In genomic region chr19:18135712-18136584, GRCh38 we compare ENCODE assay signal across 1 cellular context.
TF ChIP-seq lines count a peak whose summit lies in the region.

No MANE protein-coding gene starts in this region.

TF ChIP-seq in HepG2, 621 proteins besides CTCF, POLR2A, EP300 and RAD21 (continued from another document and continues in another):
- peak; percentile 45; the same call in 1 of the 2 replicates for TF ChIP-seq ZNF629 (CRISPR knock-in tag; conservative IDR thresholded peaks at IDR 0.05)
- TF ChIP-seq ZNF337 (CRISPR knock-in tag; IDR thresholded peaks at IDR 0.05; ENCODE audit: borderline replicate concordance, low read depth): peak; percentile 93; the same call in 1 of the 2 replicates
- TF ChIP-seq KLF15 (CRISPR knock-in tag; IDR thresholded peaks at IDR 0.05; ENCODE audit: borderline replicate concordance): no peak
- no peak for TF ChIP-seq SALL2 (CRISPR knock-in tag; IDR thresholded peaks at IDR 0.05)
- TF ChIP-seq ZNF550 (CRISPR knock-in tag; IDR thresholded peaks at IDR 0.05; ENCODE audit: borderline replicate concordance): no peak
- peak; percentile 53; the same call in 1 of the 2 replicates for TF ChIP-seq REPIN1 (CRISPR knock-in tag; IDR thresholded peaks at IDR 0.05; ENCODE audit: borderline replicate concordance, low read depth)
- TF ChIP-seq MED13 (CRISPR knock-in tag; IDR thresholded peaks at IDR 0.05): peak; percentile 65; the same call in 1 of the 2 replicates
- peak; percentile 69 for TF ChIP-seq ZNF317 (CRISPR knock-in tag; IDR thresholded peaks at IDR 0.05)
- peak; percentile 69; the same call in 1 of the 2 replicates for TF ChIP-seq SRY (CRISPR knock-in tag; IDR thresholded peaks at IDR 0.05)
- no peak for TF ChIP-seq NR3C1 (CRISPR knock-in tag; IDR thresholded peaks at IDR 0.05)
- no peak for TF ChIP-seq ZUFSP (CRISPR knock-in tag; IDR thresholded peaks at IDR 0.05; ENCODE audit: borderline replicate concordance)
- 0 out of 2 replicates have a peak, but pooled peaks have one; percentile 43 for TF ChIP-seq TP53 (CRISPR knock-in tag; conservative IDR thresholded peaks at IDR 0.05)
- TF ChIP-seq NR2F1 (CRISPR knock-in tag; IDR thresholded peaks at IDR 0.05): no peak
- peak; percentile 46; the same call in 1 of the 2 replicates for TF ChIP-seq ZFP91 (CRISPR knock-in tag; IDR thresholded peaks at IDR 0.05; ENCODE audit: borderline replicate concordance)
- 0 out of 2 replicates have a peak, but pooled peaks have one; percentile 29 for TF ChIP-seq ZSCAN9 (CRISPR knock-in tag; IDR thresholded peaks at IDR 0.05; ENCODE audit: borderline replicate concordance)
- TF ChIP-seq ATF1 (CRISPR knock-in tag; IDR thresholded peaks at IDR 0.05): no peak
- TF ChIP-seq BRD4 (CRISPR knock-in tag; IDR thresholded peaks at IDR 0.05): 0 out of 2 replicates have a peak, but pooled peaks have one; percentile 66
- no peak for TF ChIP-seq CBX2 (IDR thresholded peaks at IDR 0.05; ENCODE audit: low read depth, low read length)
- TF ChIP-seq CBX2 (CRISPR knock-in tag; IDR thresholded peaks at IDR 0.05; ENCODE audit: low read depth): no peak
- TF ChIP-seq ZNF713 (CRISPR knock-in tag; IDR thresholded peaks at IDR 0.05): no peak
- TF ChIP-seq ATF5 (CRISPR knock-in tag; IDR thresholded peaks at IDR 0.05; ENCODE audit: low read depth): no peak
- no peak for TF ChIP-seq HMGXB3 (CRISPR knock-in tag; IDR thresholded peaks at IDR 0.05; ENCODE audit: borderline replicate concordance)
- no peak for TF ChIP-seq NBN (conservative IDR thresholded peaks at IDR 0.05)
- peak; percentile 82 for TF ChIP-seq ZGPAT (CRISPR knock-in tag; IDR thresholded peaks at IDR 0.05)
- TF ChIP-seq ZFP1 (CRISPR knock-in tag; IDR thresholded peaks at IDR 0.05): peak; percentile 66; the same call in 1 of the 2 replicates
- TF ChIP-seq ZNF652 (CRISPR knock-in tag; IDR thresholded peaks at IDR 0.05; ENCODE audit: borderline replicate concordance, low read depth): no peak
- no peak for TF ChIP-seq ZNF280B (CRISPR knock-in tag; IDR thresholded peaks at IDR 0.05; ENCODE audit: borderline replicate concordance)
- TF ChIP-seq ZKSCAN8 (CRISPR knock-in tag; IDR thresholded peaks at IDR 0.05; ENCODE audit: borderline replicate concordance): peak; percentile 71; the same call in 1 of the 2 replicates
- peak; percentile 78; the same call in 1 of the 2 replicates for TF ChIP-seq PRDM10 (CRISPR knock-in tag; IDR thresholded peaks at IDR 0.05; ENCODE audit: low read depth)
- no peak for TF ChIP-seq ZSCAN21 (CRISPR knock-in tag; IDR thresholded peaks at IDR 0.05; ENCODE audit: borderline replicate concordance)
- peak; percentile 53; the same call in 1 of the 2 replicates for TF ChIP-seq NCOR1 (IDR thresholded peaks at IDR 0.05; ENCODE audit: borderline replicate concordance, low read length)
- peak; percentile 62; the same call in 1 of the 2 replicates for TF ChIP-seq ZNF563 (CRISPR knock-in tag; IDR thresholded peaks at IDR 0.05)
- peak; percentile 35; the same call in 1 of the 2 replicates for TF ChIP-seq RBFOX2 (IDR thresholded peaks at IDR 0.05; ENCODE audit: low read depth, low read length)
- peak; percentile 42; the same call in 1 of the 2 replicates for TF ChIP-seq ZSCAN25 (CRISPR knock-in tag; IDR thresholded peaks at IDR 0.05)
- peak; percentile 58 for TF ChIP-seq HDAC1 (CRISPR knock-in tag; IDR thresholded peaks at IDR 0.05)
- TF ChIP-seq ZNF776 (CRISPR knock-in tag; IDR thresholded peaks at IDR 0.05): no peak
- no peak for TF ChIP-seq REL (CRISPR knock-in tag; conservative IDR thresholded peaks at IDR 0.05)
- TF ChIP-seq ZNF350 (CRISPR knock-in tag; IDR thresholded peaks at IDR 0.05; ENCODE audit: borderline replicate concordance, low read depth): 0 out of 2 replicates have a peak, but pooled peaks have one; percentile 57
- no peak for TF ChIP-seq ZNF891 (CRISPR knock-in tag; IDR thresholded peaks at IDR 0.05)
- TF ChIP-seq ZNF614 (CRISPR knock-in tag; IDR thresholded peaks at IDR 0.05; ENCODE audit: borderline replicate concordance): peak; percentile 74; the same call in 1 of the 2 replicates
- no peak for TF ChIP-seq MAFF (IDR thresholded peaks at IDR 0.05; ENCODE audit: low read depth, low read length)
- TF ChIP-seq ZNF564 (CRISPR knock-in tag; IDR thresholded peaks at IDR 0.05): no peak; the same call in 1 of the 2 replicates
- no peak for TF ChIP-seq SNAI1 (CRISPR knock-in tag; IDR thresholded peaks at IDR 0.05; ENCODE audit: borderline replicate concordance)
- TF ChIP-seq ZBTB46 (CRISPR knock-in tag; IDR thresholded peaks at IDR 0.05; ENCODE audit: borderline replicate concordance): no peak
- TF ChIP-seq E2F2 (CRISPR knock-in tag; IDR thresholded peaks at IDR 0.05; ENCODE audit: borderline replicate concordance): no peak
